ENCODE assay signal across 25 cellular contexts in the genomic region with DNA sequence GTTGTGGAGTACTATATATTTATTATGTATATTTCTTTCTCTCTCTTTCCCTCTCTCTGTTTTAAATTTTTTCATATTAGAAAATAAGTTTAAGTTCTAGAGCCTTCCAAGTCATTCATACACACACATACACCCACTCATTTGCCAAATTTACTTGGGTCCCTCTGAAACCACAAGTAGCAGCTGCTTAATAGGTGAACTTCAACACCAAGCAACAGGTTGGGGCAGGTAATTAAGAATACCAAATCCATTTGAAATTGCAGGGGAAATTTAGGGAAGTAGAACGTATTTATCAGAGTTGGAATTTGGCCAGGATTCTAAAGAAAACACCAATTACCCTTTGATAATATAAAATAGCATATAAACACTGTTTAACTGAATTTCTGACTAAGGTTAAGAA.
"Had no signal": no experiment of that assay in that cellular context is flagged by ENCODE, and none has a peak within 500 bp of the region (broad histone marks: within the 10 kb centered on the region; RNA-seq: fewer than 3 reads in every experiment).

No MANE protein-coding gene starts in this region.

- H3K9me3 ChIP-seq: MG63 had no signal

- H3K4me3 ChIP-seq: MG63 had no signal

- DNase-seq: activated CD4-positive, alpha-beta memory T cell treated with anti-CD3 and anti-CD28 coated beads, Interleukin-2, amount 10 ng/mL, durations not matched to agents 7 days and 5 days; activated CD4-positive, alpha-beta T cell treated with anti-CD3 and anti-CD28 coated beads, Interleukin-2, amount 50 U/mL, for 1 hour; activated CD4-positive, CD25-positive, alpha-beta regulatory T cell; activated gamma-delta T cell treated with Interleukin-2 at 50 U/mL for 16 hours; activated naive CD4-positive, alpha-beta T cell treated with anti-CD3 and anti-CD28 coated beads, Interleukin-2, amount 10 ng/mL, durations not matched to agents 7 days and 5 days; activated naive CD8-positive, alpha-beta T cell treated with anti-CD3 and anti-CD28 coated beads for 36 hours; activated T-cell treated with anti-CD3 and anti-CD28 coated beads for 4 hours; activated T-cell treated with anti-CD3 and anti-CD28 coated beads, Interleukin-2, amount 50 U/mL, for 48 hours; brain microvascular endothelial cell; caudate nucleus; MG63; MV-4-11; NCI-H1092 treated with DMSO at 0.1 percent for 48 hours; NCI-H1436 treated with DMSO at 0.1 percent for 48 hours; NCI-H187 treated with DMSO at 0.1 percent for 48 hours; NCI-H2081 treated with DMSO at 0.1 percent for 48 hours; NCI-H446; NCI-H524; NCI-H748 treated with DMSO at 0.1 percent for 48 hours; SIG-M5; T-cell; T-helper 2 cell; T1000 had no signal

- H3K27ac ChIP-seq: brain microvascular endothelial cell, KMS-11 had no signal

- H3K36me3 ChIP-seq: brain microvascular endothelial cell, MG63 had no signal

- ATAC-seq: activated T-helper 17 cell treated with anti-CD3 and anti-CD28 coated beads, Interleukin-2, amount 50 U/mL, for 72 hours; T-cell had no signal
